15 cellular contexts compared by ENCODE assay signal in genomic region chr16:80604600-80605355, GRCh38.
DNase-seq lines count a peak whose midpoint lies in the region; ATAC-seq and FAIRE-seq lines count a peak whose summit lies in the region.
"Had no signal": no experiment of that assay in that cellular context is flagged by ENCODE, and none has a peak within 500 bp of the region (broad histone marks: within the 10 kb centered on the region; RNA-seq: fewer than 3 reads in every experiment).

No MANE protein-coding gene starts in this region.

- POLR2A ChIA-PET in activated CD4-positive, alpha-beta memory T cell treated with anti-CD3 and anti-CD28 coated beads for 36 hours (lab: Charles Lee) = interaction anchor here (1.2 kb wide), 1 partner anchor 22 kb away, joined by 4 read pairs; no protein-coding TSS in a partner anchor
- POLR2A ChIA-PET in activated CD4-positive, alpha-beta memory T cell treated with anti-CD3 and anti-CD28 coated beads, Interleukin-2, amount 10 ng/mL, durations not matched to agents 7 days and 5 days (lab: Charles Lee) = no interaction called here

- intact Hi-C loops in activated CD4-positive, alpha-beta memory T cell treated with anti-CD3 and anti-CD28 coated beads for 36 hours (cut with micrococcal nuclease) = no loop called here

- peaks cover 31% of the 10 kb centered on the region for H3K36me3 Mint-ChIP-seq in activated CD4-positive, alpha-beta memory T cell treated with anti-CD3 and anti-CD28 coated beads for 36 hours
- H3K36me3 Mint-ChIP-seq in activated CD4-positive, alpha-beta memory T cell treated with anti-CD3 and anti-CD28 coated beads, Interleukin-2, amount 10 ng/mL, durations not matched to agents 7 days and 5 days (ENCODE audit: low read depth) = peaks cover 74% of the 10 kb centered on the region

- H3K27ac ChIP-seq in substantia nigra (ENCODE audit: low read depth, low read length, poor library complexity, severe bottlenecking) = no peak overlapping the region
- H3K27ac ChIP-seq: BLaER1 treated with 17β-estradiol and CSF1 and Interleukin-3, amounts not matched to agents 10 nM and 100 nM had no signal

- H3K27me3 Mint-ChIP-seq in activated CD4-positive, alpha-beta memory T cell treated with anti-CD3 and anti-CD28 coated beads for 36 hours = no peaks in the 10 kb centered on the region
- no peaks in the 10 kb centered on the region for H3K27me3 Mint-ChIP-seq in activated CD4-positive, alpha-beta memory T cell treated with anti-CD3 and anti-CD28 coated beads, Interleukin-2, amount 10 ng/mL, durations not matched to agents 7 days and 5 days
- H3K27me3 Mint-ChIP-seq in stimulated activated naive CD8-positive, alpha-beta T cell treated with anti-CD3 and anti-CD28 coated beads, Interleukin-15, amount 100 ng/mL, for 72 hours = no peaks in the 10 kb centered on the region
- H3K27me3 Mint-ChIP-seq: CD4-positive, CD25-positive, alpha-beta regulatory T cell had no signal

- no peak overlapping the region for H3K27ac Mint-ChIP-seq in activated CD4-positive, alpha-beta memory T cell treated with anti-CD3 and anti-CD28 coated beads for 36 hours
- H3K27ac Mint-ChIP-seq in activated CD4-positive, alpha-beta memory T cell treated with anti-CD3 and anti-CD28 coated beads, Interleukin-2, amount 10 ng/mL, durations not matched to agents 7 days and 5 days = no peak overlapping the region
- peak overlapping the region in 1 of 2 donors; percentile 19 for H3K27ac Mint-ChIP-seq in stimulated activated naive CD8-positive, alpha-beta T cell treated with anti-CD3 and anti-CD28 coated beads, Interleukin-15, amount 100 ng/mL, for 72 hours
- H3K27ac Mint-ChIP-seq: CD4-positive, CD25-positive, alpha-beta regulatory T cell; GM23338 had no signal

- H3K4me3 Mint-ChIP-seq in activated CD4-positive, alpha-beta memory T cell treated with anti-CD3 and anti-CD28 coated beads for 36 hours = no peak overlapping the region
- no peak overlapping the region for H3K4me3 Mint-ChIP-seq in activated CD4-positive, alpha-beta memory T cell treated with anti-CD3 and anti-CD28 coated beads, Interleukin-2, amount 10 ng/mL, durations not matched to agents 7 days and 5 days
- no peak overlapping the region for H3K4me3 Mint-ChIP-seq in stimulated activated naive CD8-positive, alpha-beta T cell treated with anti-CD3 and anti-CD28 coated beads, Interleukin-15, amount 100 ng/mL, for 72 hours
- H3K4me3 Mint-ChIP-seq: CD4-positive, CD25-positive, alpha-beta regulatory T cell; GM23338 had no signal

- H3K9me3 Mint-ChIP-seq in activated CD4-positive, alpha-beta memory T cell treated with anti-CD3 and anti-CD28 coated beads for 36 hours = peaks cover 13% of the 10 kb centered on the region
- H3K9me3 Mint-ChIP-seq in activated CD4-positive, alpha-beta memory T cell treated with anti-CD3 and anti-CD28 coated beads, Interleukin-2, amount 10 ng/mL, durations not matched to agents 7 days and 5 days = peaks cover 12% of the 10 kb centered on the region
- peaks cover 10 to 18% of the 10 kb centered on the region in 2 donors for H3K9me3 Mint-ChIP-seq in stimulated activated naive CD8-positive, alpha-beta T cell treated with anti-CD3 and anti-CD28 coated beads, Interleukin-15, amount 100 ng/mL, for 72 hours

- DNase-seq in activated CD4-positive, alpha-beta memory T cell treated with anti-CD3 and anti-CD28 coated beads for 36 hours = peak; percentile 30
- DNase-seq in activated CD4-positive, alpha-beta memory T cell treated with anti-CD3 and anti-CD28 coated beads, Interleukin-2, amount 10 ng/mL, durations not matched to agents 7 days and 5 days = no peak
- no peak for DNase-seq in stimulated activated naive CD8-positive, alpha-beta T cell treated with anti-CD3 and anti-CD28 coated beads, Interleukin-15, amount 100 ng/mL, for 72 hours
- DNase-seq in stimulated activated naive CD8-positive, alpha-beta T cell treated with anti-CD3 and anti-CD28 coated beads, Interleukin-15, Interleukin-2, amounts not matched to agents 100 U/mL and 50 U/mL, for 24 hours = no peak
- no peak for DNase-seq in globus pallidus (ENCODE audit: low spot score)
- no peak for DNase-seq in substantia nigra (lab: John Stamatoyannopoulos, UW)
- DNase-seq: ACHN; CD4-positive, CD25-positive, alpha-beta regulatory T cell; DMS53; H7 had no signal

- CTCF ChIA-PET in activated CD4-positive, alpha-beta memory T cell treated with anti-CD3 and anti-CD28 coated beads for 36 hours (lab: Charles Lee) = no interaction called here
- CTCF ChIA-PET in activated CD4-positive, alpha-beta memory T cell treated with anti-CD3 and anti-CD28 coated beads, Interleukin-2, amount 10 ng/mL, durations not matched to agents 7 days and 5 days (lab: Charles Lee) = interaction anchor here (1.6 kb wide), 1 partner anchor 78 kb away, joined by 4 read pairs; no protein-coding TSS in a partner anchor

- H3K4me1 Mint-ChIP-seq in activated CD4-positive, alpha-beta memory T cell treated with anti-CD3 and anti-CD28 coated beads for 36 hours (ENCODE audit: low read depth) = peaks cover 19% of the 10 kb centered on the region
- peaks cover 15% of the 10 kb centered on the region for H3K4me1 Mint-ChIP-seq in activated CD4-positive, alpha-beta memory T cell treated with anti-CD3 and anti-CD28 coated beads, Interleukin-2, amount 10 ng/mL, durations not matched to agents 7 days and 5 days
- peaks cover 24% of the 10 kb centered on the region for H3K4me1 Mint-ChIP-seq in stimulated activated naive CD8-positive, alpha-beta T cell treated with anti-CD3 and anti-CD28 coated beads, Interleukin-15, amount 100 ng/mL, for 72 hours

- peak; percentile 33 for ATAC-seq in stimulated activated naive CD8-positive, alpha-beta T cell treated with anti-CD3 and anti-CD28 coated beads, Interleukin-15, amount 100 ng/mL, for 72 hours
- ATAC-seq in stimulated activated naive CD8-positive, alpha-beta T cell treated with anti-CD3 and anti-CD28 coated beads, Interleukin-15, Interleukin-2, amounts not matched to agents 100 U/mL and 50 U/mL, for 24 hours = no peak
- ATAC-seq in HG03280 (IDR thresholded peaks at IDR 0.05; ENCODE audit: unreplicated experiment) = no peak
- ATAC-seq: GM23338 had no signal

- FAIRE-seq in colon (lab: Jason Lieb, UNC) = peak; percentile 68
- FAIRE-seq: GM12892 had no signal
